ENCODE assay signal across 8 cellular contexts in the genomic region with DNA sequence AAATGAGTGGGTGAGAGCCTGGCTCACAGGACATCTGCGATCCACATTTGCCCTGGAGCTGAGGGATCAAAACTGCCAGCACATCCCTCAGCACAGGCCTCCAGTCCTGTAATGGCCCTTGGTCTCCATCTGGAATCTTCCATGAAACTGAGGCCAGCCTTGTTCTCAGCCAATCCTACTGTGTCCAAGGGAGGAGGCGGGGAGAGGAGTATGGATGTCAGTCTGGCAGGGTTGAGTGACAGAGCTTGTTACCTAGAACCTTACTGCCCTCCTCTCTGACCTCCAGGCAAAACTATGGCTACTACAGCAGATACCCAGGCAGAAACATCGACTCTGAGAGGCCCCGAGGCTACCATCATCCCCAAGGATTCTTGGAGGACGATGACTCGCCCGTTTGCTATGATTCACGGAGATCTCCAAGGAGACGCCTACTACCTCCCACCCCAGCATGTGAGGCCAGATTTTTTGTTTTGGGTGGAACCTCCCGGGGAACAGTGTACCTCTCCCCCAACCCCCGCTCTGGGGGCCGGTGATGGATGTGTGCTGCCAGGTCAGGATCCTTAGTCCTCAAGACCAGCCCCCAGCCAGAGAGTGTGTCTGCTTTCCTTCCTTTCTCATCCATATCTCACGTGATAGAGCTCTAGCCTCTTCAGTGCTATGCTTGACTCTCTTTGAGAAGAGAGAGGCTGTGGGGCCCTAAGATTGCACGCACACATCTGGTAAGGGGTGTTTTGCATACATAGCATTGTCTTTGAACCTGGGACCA. TPM values are rescaled to one million over a fixed set of nuclear protein-coding genes. Genes with fewer than 3 reads are reported as not detected.
A peak's percentile ranks its signal among the peaks of the same experiment; 100 is the strongest.
DNase-seq lines count a peak whose midpoint lies in the region; ATAC-seq and TF ChIP-seq lines count a peak whose summit lies in the region.

No MANE protein-coding gene starts in this region.

- POLR2A ChIA-PET in GM10248 (lab: Yijun Ruan, JAX): no interaction called here

- peak; percentile 65 for ATAC-seq in GM21576 (IDR thresholded peaks at IDR 0.05; ENCODE audit: unreplicated experiment)

- DNase-seq in AG10803 (ENCODE audit: low read depth) (peak; percentile 80), M059J (ENCODE audit: low read depth) (peak; percentile 82), glomerular visceral epithelial cell (ENCODE audit: extremely low spot score) (peak; percentile 67), mucosa of gallbladder (ENCODE audit: low spot score) (no peak), NCI-H345 (lab: John Stamatoyannopoulos, UW) (no peak), GM10248 (ENCODE audit: extremely low spot score) (no peak), OCI-M1 (lab: John Stamatoyannopoulos, UW) (no peak)

- H3K4me3 ChIP-seq in AG10803 (ENCODE audit: low read length): no peak overlapping the region

- TF ChIP-seq CTCF in AG10803 (conservative IDR thresholded peaks at IDR 0.05; ENCODE audit: low read length) (no peak), GM10248 (IDR thresholded peaks at IDR 0.05; ENCODE audit: control extremely low read depth, extremely low read depth, low read depth, missing control alignments) (no peak)

- CTCF ChIA-PET in GM10248 (lab: Yijun Ruan, JAX): no interaction called here

RNA-seq across cellular contexts. Expression of gene CHDH, which starts 41.3 kb away (rescaled TPM):
- 0.07 and 0.17 TPM in 2 replicates for total RNA-seq in M059J (2014; rRNA removed; shearing (Covaris generic))
- total RNA-seq in mucosa of gallbladder: 46.4 TPM

RNA-seq across cellular contexts. Expression of gene IL17RB, which starts 41.5 kb away (rescaled TPM):
- total RNA-seq in M059J (2014; rRNA removed; shearing (Covaris generic)): 0.25 TPM in 1 of 2 replicates, not detected in the other
- total RNA-seq in mucosa of gallbladder: 13.3 TPM

Comparison
In these comparisons a context has a peak if more than half of its experiments do, and no peak if none do; other contexts are left out.
1. DNase-seq: peak in AG10803 (single experiment), M059J (single experiment) and glomerular visceral epithelial cell (single experiment); none in mucosa of gallbladder (single experiment), NCI-H345 (single experiment), GM10248 (single experiment) and OCI-M1 (single experiment).
2. RNA of gene CHDH, which starts 41.3 kb away (total RNA-seq): 46.4 TPM in mucosa of gallbladder (single experiment); 0.07 to 0.17 TPM in M059J; every median in the first group is over 10 times any median in the second.
3. RNA of gene IL17RB, which starts 41.5 kb away (total RNA-seq): 13.3 TPM in mucosa of gallbladder (single experiment); 0.25 TPM in M059J; every median in the first group is over 10 times any median in the second.